In the genomic region with DNA sequence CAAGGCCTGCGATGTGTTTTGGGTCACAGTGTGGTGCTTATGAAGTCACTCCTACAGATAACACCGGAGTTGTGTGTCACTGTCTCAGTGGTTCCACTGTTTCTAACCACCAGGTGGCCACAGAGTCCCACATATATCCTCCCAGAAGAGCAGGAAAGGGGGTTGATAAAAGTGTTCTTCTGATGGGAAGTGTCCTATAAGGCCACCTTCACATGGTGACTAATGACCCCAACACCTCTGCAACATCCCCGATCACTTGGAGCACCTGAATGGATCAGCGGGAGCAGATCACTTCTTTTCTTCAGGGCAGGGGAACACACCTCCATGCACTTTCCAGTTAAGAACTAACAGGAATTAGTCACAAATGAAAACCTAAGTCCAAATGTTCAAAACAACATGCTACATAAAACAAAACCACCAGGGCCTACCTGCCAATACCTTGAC, we compare ENCODE assay signal across 8 cellular contexts.
DNase-seq lines count a peak whose midpoint lies in the region; TF ChIP-seq lines count a peak whose summit lies in the region.
"Not testable (repeated sequence)": the region's sequence is repeated elsewhere in the genome, so short reads cannot be mapped to it uniquely, and the experiment has no call there.

No MANE protein-coding gene starts in this region.

- peak; percentile 52 to 77 for TF ChIP-seq CTCF in right atrium auricular region (IDR thresholded peaks at IDR 0.05)
- peak; percentile 59 for TF ChIP-seq CTCF in parathyroid adenoma (IDR thresholded peaks at IDR 0.05)

- peak overlapping the region; percentile 34 for H3K4me3 Mint-ChIP-seq in activated CD4-positive, alpha-beta T cell treated with anti-CD3 and anti-CD28 coated beads, Interleukin-2, amount 10 ng/mL, durations not matched to agents 24 days and 14 days

- not testable (repeated sequence) for H3K4me3 ChIP-seq in right atrium auricular region; parathyroid adenoma (ENCODE audit: low read depth, low read length)

- H3K9me3 ChIP-seq in right atrium auricular region; parathyroid adenoma (ENCODE audit: control insufficient read depth, low read length): not testable (repeated sequence)

- H3K36me3 Mint-ChIP-seq in activated CD4-positive, alpha-beta T cell treated with anti-CD3 and anti-CD28 coated beads, Interleukin-2, amount 10 ng/mL, durations not matched to agents 24 days and 14 days (ENCODE audit: low read depth): not testable (repeated sequence)

- H2AFZ ChIP-seq in parathyroid adenoma: not testable (repeated sequence)

- H3K36me3 ChIP-seq in right atrium auricular region; parathyroid adenoma (ENCODE audit: control insufficient read depth, insufficient read depth, low read length): not testable (repeated sequence)

- not testable (repeated sequence) for H3K27me3 ChIP-seq in right atrium auricular region; parathyroid adenoma (ENCODE audit: control insufficient read depth, insufficient read depth, low read length)

- DNase-seq in Daoy (ENCODE audit: low read depth) (peak; percentile 74), HuH-7.5 (ENCODE audit: low spot score) (peak; percentile 79), NOMO-1 treated with DMSO at 0.1 percent for 48 hours (lab: John Stamatoyannopoulos, UW; ENCODE audit: unreplicated experiment) (peak; percentile 66), T47D (ENCODE audit: low read depth in 1 of 2, low spot score in 1 of 2) (peak; percentile 74 to 87), right atrium auricular region (ENCODE audit: low spot score) (peak; percentile 79), superior temporal gyrus (ENCODE audit: extremely low spot score) (peak; percentile 92)
- peak; percentile 91 for DNase-seq in activated CD4-positive, alpha-beta T cell treated with anti-CD3 and anti-CD28 coated beads, Interleukin-2, amount 10 ng/mL, durations not matched to agents 24 days and 14 days

- H3K4me1 ChIP-seq in right atrium auricular region, parathyroid adenoma: not testable (repeated sequence)

- not testable (repeated sequence) for H3K27ac ChIP-seq in right atrium auricular region, parathyroid adenoma

- H3K79me2 ChIP-seq in parathyroid adenoma: not testable (repeated sequence)

- intact Hi-C loops in activated CD4-positive, alpha-beta T cell treated with anti-CD3 and anti-CD28 coated beads, Interleukin-2, amount 10 ng/mL, durations not matched to agents 24 days and 14 days (cut with micrococcal nuclease): loop anchor here (10.0 kb wide), 1 partner anchor 153 kb away; no protein-coding TSS in a partner anchor

- in situ Hi-C loops in T47D (cut with HindIII; ENCODE audit: low pct_unique_long_range_greater_than_20kb, low sequenced_read_pairs): not testable (repeated sequence)

- H3K27me3 Mint-ChIP-seq in activated CD4-positive, alpha-beta T cell treated with anti-CD3 and anti-CD28 coated beads, Interleukin-2, amount 10 ng/mL, durations not matched to agents 24 days and 14 days: not testable (repeated sequence)

- H3K4me1 Mint-ChIP-seq in activated CD4-positive, alpha-beta T cell treated with anti-CD3 and anti-CD28 coated beads, Interleukin-2, amount 10 ng/mL, durations not matched to agents 24 days and 14 days: peaks cover 32% of the 10 kb centered on the region

- not testable (repeated sequence) for H3K9ac ChIP-seq in parathyroid adenoma

- H3K4me2 ChIP-seq in parathyroid adenoma (ENCODE audit: low read length): not testable (repeated sequence)

- peak overlapping the region; percentile 96 for H3K27ac Mint-ChIP-seq in activated CD4-positive, alpha-beta T cell treated with anti-CD3 and anti-CD28 coated beads, Interleukin-2, amount 10 ng/mL, durations not matched to agents 24 days and 14 days

- not testable (repeated sequence) for H3K9me3 Mint-ChIP-seq in activated CD4-positive, alpha-beta T cell treated with anti-CD3 and anti-CD28 coated beads, Interleukin-2, amount 10 ng/mL, durations not matched to agents 24 days and 14 days
